ENCODE assay signal across 22 cellular contexts in genomic region chr16:89355036-89355435, GRCh38.
A peak's percentile ranks its signal among the peaks of the same experiment; 100 is the strongest.
DNase-seq lines count a peak whose midpoint lies in the region; ATAC-seq and TF ChIP-seq lines count a peak whose summit lies in the region.
"Had no signal": no experiment of that assay in that cellular context is flagged by ENCODE, and none has a peak within 500 bp of the region (broad histone marks: within the 10 kb centered on the region; RNA-seq: fewer than 3 reads in every experiment).

No MANE protein-coding gene starts in this region.

- peak overlapping the region in 1 of 2 donors; percentile 55 for H3K9ac ChIP-seq in mucosa of rectum (ENCODE audit: low read depth in 1 of 2, low read length in 2 of 2)
- H3K9ac ChIP-seq: parathyroid adenoma had no signal

- in situ Hi-C loops in transverse colon (cut with MboI; ENCODE audit: low pct_ligation_motif_present in 1 of 4, low pct_unique_long_range_greater_than_20kb in 1 of 4, low sequenced_read_pairs in 3 of 4): no loop called here

- ATAC-seq in WTC11: no peak
- no peak for ATAC-seq in stimulated activated naive CD8-positive, alpha-beta T cell treated with anti-CD3 and anti-CD28 coated beads, Interleukin-15, Interleukin-2, amounts not matched to agents 100 U/mL and 50 U/mL, for 24 hours
- ATAC-seq: activated CD8-positive, alpha-beta memory T cell treated with anti-CD3 and anti-CD28 coated beads, Interleukin-2, amount 10 ng/mL, durations not matched to agents 7 days and 5 days; stimulated activated naive B cell treated with anti-CD40 and anti-IgM and Interleukin-4, amounts not matched to agents 10 μg/mL and 1 μg/mL and 100 μg/mL, for 72 hours had no signal

- peaks cover 40% of the 10 kb centered on the region for H3K36me3 Mint-ChIP-seq in activated CD4-positive, alpha-beta T cell treated with anti-CD3 and anti-CD28 coated beads, Interleukin-2, amount 10 ng/mL, durations not matched to agents 7 days and 5 days (ENCODE audit: low read depth)
- no peaks in the 10 kb centered on the region; the same call in 1 of the 2 replicates for H3K36me3 Mint-ChIP-seq in WTC11

- WGBS in transverse colon (ENCODE audit: low coverage in 1 of 2), 2 donors: 91% methylated on average over 16 of the region's 16 CpGs; no CpG with 5 or more reads in 1 of the 2 donors

- H3K27ac Mint-ChIP-seq in activated CD4-positive, alpha-beta T cell treated with anti-CD3 and anti-CD28 coated beads, Interleukin-2, amount 10 ng/mL, durations not matched to agents 7 days and 5 days: peak overlapping the region; percentile 25
- peak overlapping the region; percentile 91 for H3K27ac Mint-ChIP-seq in WTC11
- H3K27ac Mint-ChIP-seq: B cell; dendritic cell treated with granulocyte-macrophage colony-stimulating factor and Interleukin-4, amounts not matched to agents 40 ng/mL and 50 ng/mL, for 4 days had no signal

- H3K9me3 ChIP-seq in mucosa of rectum (ENCODE audit: control insufficient read depth in 2 of 2, low read length in 2 of 2): no peaks in the 10 kb centered on the region
- H3K9me3 ChIP-seq in transverse colon: no peaks in the 10 kb centered on the region
- H3K9me3 ChIP-seq: tibial artery had no signal

- TF ChIP-seq EP300 in transverse colon (IDR thresholded peaks at IDR 0.05; ENCODE audit: low read depth): no peak

- H3K4me3 Mint-ChIP-seq in activated CD4-positive, alpha-beta T cell treated with anti-CD3 and anti-CD28 coated beads, Interleukin-2, amount 10 ng/mL, durations not matched to agents 7 days and 5 days: no peak overlapping the region
- no peak overlapping the region for H3K4me3 Mint-ChIP-seq in WTC11
- H3K4me3 Mint-ChIP-seq: activated CD8-positive, alpha-beta memory T cell treated with anti-CD3 and anti-CD28 coated beads, Interleukin-2, amount 10 ng/mL, durations not matched to agents 7 days and 5 days; B cell; dendritic cell treated with granulocyte-macrophage colony-stimulating factor and Interleukin-4, amounts not matched to agents 40 ng/mL and 50 ng/mL, for 4 days; stimulated activated naive B cell treated with anti-CD40 and anti-IgM and Interleukin-4, amounts not matched to agents 10 μg/mL and 1 μg/mL and 100 μg/mL, for 72 hours had no signal

- peaks cover 0 to 10% of the 10 kb centered on the region in 2 donors for H3K36me3 ChIP-seq in mucosa of rectum (ENCODE audit: control insufficient read depth in 2 of 2, insufficient read depth in 2 of 2, low read length in 2 of 2)
- no peaks in the 10 kb centered on the region for H3K36me3 ChIP-seq in transverse colon

- CTCF ChIA-PET in activated CD4-positive, alpha-beta T cell treated with anti-CD3 and anti-CD28 coated beads, Interleukin-2, amount 10 ng/mL, durations not matched to agents 7 days and 5 days (lab: Charles Lee): interaction anchor here (0.7 kb wide), 1 partner anchor 25 kb away, joined by 3 read pairs; no protein-coding TSS in a partner anchor
- CTCF ChIA-PET in WTC11 (lab: Charles Lee): interaction anchor here (1.0 to 1.2 kb wide), 2 partner anchors 28 to 46 kb away, joined by 3 read pairs; no protein-coding TSS in a partner anchor

- POLR2A ChIA-PET in activated CD4-positive, alpha-beta T cell treated with anti-CD3 and anti-CD28 coated beads, Interleukin-2, amount 10 ng/mL, durations not matched to agents 7 days and 5 days (lab: Charles Lee): no interaction called here
- POLR2A ChIA-PET in WTC11 (lab: Charles Lee): no interaction called here

- H3K27ac ChIP-seq in mucosa of rectum (ENCODE audit: low read depth in 2 of 2, low read length in 2 of 2) (peak overlapping the region; percentile 74 to 77), transverse colon (peak overlapping the region; percentile 43 to 77 (median 72))
- H3K27ac ChIP-seq: parathyroid adenoma, tibial artery had no signal

- no peaks in the 10 kb centered on the region for H3K9me3 Mint-ChIP-seq in activated CD4-positive, alpha-beta T cell treated with anti-CD3 and anti-CD28 coated beads, Interleukin-2, amount 10 ng/mL, durations not matched to agents 7 days and 5 days
- no peaks in the 10 kb centered on the region for H3K9me3 Mint-ChIP-seq in WTC11
- H3K9me3 Mint-ChIP-seq: activated T-helper 2 cell treated with anti-CD3 and anti-CD28 coated beads, Interferon-gamma antibody, Interleukin-2, Interleukin-4, amounts not matched to agents 10 μg/mL and 5 μg/mL and 100 μg/mL, durations not matched to agents 14 hours and 24 hours and 36 hours; dendritic cell treated with granulocyte-macrophage colony-stimulating factor and Interleukin-4, amounts not matched to agents 40 ng/mL and 50 ng/mL, for 4 days; stimulated activated naive B cell treated with anti-CD40 and anti-IgM and Interleukin-4, amounts not matched to agents 10 μg/mL and 1 μg/mL and 100 μg/mL, for 72 hours had no signal

- no peaks in the 10 kb centered on the region for H3K27me3 Mint-ChIP-seq in activated CD4-positive, alpha-beta T cell treated with anti-CD3 and anti-CD28 coated beads, Interleukin-2, amount 10 ng/mL, durations not matched to agents 7 days and 5 days
- H3K27me3 Mint-ChIP-seq in WTC11 (ENCODE audit: low read depth): no peaks in the 10 kb centered on the region
- H3K27me3 Mint-ChIP-seq: activated CD8-positive, alpha-beta memory T cell treated with anti-CD3 and anti-CD28 coated beads, Interleukin-2, amount 10 ng/mL, durations not matched to agents 7 days and 5 days; B cell; dendritic cell treated with granulocyte-macrophage colony-stimulating factor and Interleukin-4, amounts not matched to agents 40 ng/mL and 50 ng/mL, for 4 days; stimulated activated naive B cell treated with anti-CD40 and anti-IgM and Interleukin-4, amounts not matched to agents 10 μg/mL and 1 μg/mL and 100 μg/mL, for 72 hours had no signal

- peak overlapping the region in 1 of 2 donors; percentile 13 for H3K4me3 ChIP-seq in mucosa of rectum (ENCODE audit: low read length in 2 of 2)
- no peak overlapping the region for H3K4me3 ChIP-seq in transverse colon
- H3K4me3 ChIP-seq: lung, tibial artery had no signal

- peaks cover 93% of the 10 kb centered on the region for H3K4me1 Mint-ChIP-seq in activated CD4-positive, alpha-beta T cell treated with anti-CD3 and anti-CD28 coated beads, Interleukin-2, amount 10 ng/mL, durations not matched to agents 7 days and 5 days
- H3K4me1 Mint-ChIP-seq in WTC11: peaks cover 68% of the 10 kb centered on the region

- H3K4me1 ChIP-seq in mucosa of rectum (ENCODE audit: control insufficient read depth in 2 of 2, insufficient read depth in 2 of 2, low read length in 2 of 2) (peaks cover 32 to 45% of the 10 kb centered on the region in 2 donors), transverse colon (peaks cover 19 to 72% (median 51%) of the 10 kb centered on the region in 4 donors)

- TF ChIP-seq CTCF in WTC11 (IDR thresholded peaks at IDR 0.05) (no peak), transverse colon (IDR thresholded peaks at IDR 0.05) (no peak)

- H3K27me3 ChIP-seq in mucosa of rectum (ENCODE audit: control insufficient read depth in 2 of 2, insufficient read depth in 2 of 2, low read length in 2 of 2) (no peaks in the 10 kb centered on the region), transverse colon (no peaks in the 10 kb centered on the region)
- H3K27me3 ChIP-seq: tibial artery had no signal

- DNase-seq in activated CD4-positive, alpha-beta T cell treated with anti-CD3 and anti-CD28 coated beads, Interleukin-2, amount 10 ng/mL, durations not matched to agents 7 days and 5 days: no peak
- DNase-seq in activated CD4-positive, alpha-beta T cell treated with anti-CD3 and anti-CD28 coated beads, Interleukin-2, amount 50 U/mL, for 4 hours: no peak
- no peak for DNase-seq in WTC11 (ENCODE audit: low spot score)
- DNase-seq in transverse colon: no peak
- DNase-seq in anterior cingulate cortex (lab: John Stamatoyannopoulos, UW): no peak
- no peak for DNase-seq in NCI-H2081 treated with DMSO at 0.1 percent for 48 hours (lab: John Stamatoyannopoulos, UW)
- no peak for DNase-seq in stimulated activated naive CD8-positive, alpha-beta T cell treated with anti-CD3 and anti-CD28 coated beads, Interleukin-15, Interleukin-2, amounts not matched to agents 100 U/mL and 50 U/mL, for 24 hours
- DNase-seq: 8988T; activated CD4-positive, CD25-positive, alpha-beta regulatory T cell treated with anti-CD3 and anti-CD28 coated beads, Interleukin-2, amount 50 U/mL, for 72 hours; activated CD8-positive, alpha-beta memory T cell treated with anti-CD3 and anti-CD28 coated beads, Interleukin-2, amount 10 ng/mL, durations not matched to agents 7 days and 5 days; NCI-H146; NCI-H2171 treated with DMSO at 0.1 percent for 48 hours; NCI-H69; stimulated activated CD4-positive, alpha-beta T cell treated with anti-CD3 and anti-CD28 coated beads, Interleukin-1b, Interleukin-23, amount 100 ng/mL, for 48 hours; stimulated activated naive B cell treated with anti-CD40 and anti-IgM and Interleukin-4, amounts not matched to agents 10 μg/mL and 1 μg/mL and 100 μg/mL, for 72 hours; tibial artery had no signal

- TF ChIP-seq POLR2A in transverse colon (IDR thresholded peaks at IDR 0.05): no peak

- intact Hi-C loops in transverse colon (cut with DNase I; ENCODE audit: low total_unique reads): loop anchor here (2.0 kb wide), 1 partner anchor 64 kb away; no protein-coding TSS in a partner anchor

TF ChIP-seq in WTC11, 78 proteins besides CTCF, POLR2A, EP300 and RAD21 (continues in another document):
- TF ChIP-seq CREB1 (CRISPR knock-in tag; IDR thresholded peaks at IDR 0.05): no peak
- TF ChIP-seq AFF4 (CRISPR knock-in tag; IDR thresholded peaks at IDR 0.05; ENCODE audit: borderline replicate concordance): no peak
